ENCODE assay signal across 1 cellular context in genomic region chr13:49590714-49591113, GRCh38. TPM values are rescaled to one million over a fixed set of nuclear protein-coding genes. Genes with fewer than 3 reads are reported as not detected.
"Had no signal": no experiment of that assay in that cellular context is flagged by ENCODE, and none has a peak within 500 bp of the region (broad histone marks: within the 10 kb centered on the region; RNA-seq: fewer than 3 reads in every experiment).

No MANE protein-coding gene starts in this region.

RNA-seq across cellular contexts. Expression of gene ARL11, which starts 37.6 kb away (rescaled TPM):
- total RNA-seq: G401 had no signal
